Comparison of ENCODE assay signal across 1 cellular context in the genomic region with DNA sequence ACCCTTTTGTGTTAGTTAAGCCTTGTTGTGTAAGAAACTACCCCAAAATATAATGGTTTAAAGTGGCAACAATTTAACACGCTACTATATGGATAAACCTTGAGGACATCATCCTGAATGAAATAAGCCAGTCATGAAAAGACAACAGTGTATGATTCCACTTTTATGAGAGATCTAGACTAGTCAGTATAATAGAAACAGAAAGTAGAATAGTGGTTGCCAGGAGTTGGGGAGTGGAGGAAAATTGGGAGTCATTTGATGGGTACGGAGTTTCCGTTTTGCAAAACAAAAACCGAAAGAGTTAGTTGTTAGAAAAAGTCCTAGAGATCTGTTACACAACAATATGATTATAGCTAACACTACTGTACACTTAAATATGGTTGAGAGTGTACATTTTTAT.
TF ChIP-seq lines count a peak whose summit lies in the region.

No MANE protein-coding gene starts in this region.

TF ChIP-seq in SK-N-SH, 30 proteins besides CTCF, POLR2A, EP300 and RAD21 (continued from another document):
- TF ChIP-seq REST (IDR thresholded peaks at IDR 0.05; ENCODE audit: low read depth, low read length) (no peak), TAF1 (IDR thresholded peaks at IDR 0.05; ENCODE audit: borderline replicate concordance, low read depth, low read length) (no peak), YY1 (IDR thresholded peaks at IDR 0.05; ENCODE audit: low read depth) (no peak)
- TF ChIP-seq, protein P1, sequence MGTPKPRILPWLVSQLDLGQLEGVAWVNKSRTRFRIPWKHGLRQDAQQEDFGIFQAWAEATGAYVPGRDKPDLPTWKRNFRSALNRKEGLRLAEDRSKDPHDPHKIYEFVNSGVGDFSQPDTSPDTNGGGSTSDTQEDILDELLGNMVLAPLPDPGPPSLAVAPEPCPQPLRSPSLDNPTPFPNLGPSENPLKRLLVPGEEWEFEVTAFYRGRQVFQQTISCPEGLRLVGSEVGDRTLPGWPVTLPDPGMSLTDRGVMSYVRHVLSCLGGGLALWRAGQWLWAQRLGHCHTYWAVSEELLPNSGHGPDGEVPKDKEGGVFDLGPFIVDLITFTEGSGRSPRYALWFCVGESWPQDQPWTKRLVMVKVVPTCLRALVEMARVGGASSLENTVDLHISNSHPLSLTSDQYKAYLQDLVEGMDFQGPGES (IDR thresholded peaks at IDR 0.05; ENCODE audit: low read depth, low read length) = no peak
